In the genomic region with DNA sequence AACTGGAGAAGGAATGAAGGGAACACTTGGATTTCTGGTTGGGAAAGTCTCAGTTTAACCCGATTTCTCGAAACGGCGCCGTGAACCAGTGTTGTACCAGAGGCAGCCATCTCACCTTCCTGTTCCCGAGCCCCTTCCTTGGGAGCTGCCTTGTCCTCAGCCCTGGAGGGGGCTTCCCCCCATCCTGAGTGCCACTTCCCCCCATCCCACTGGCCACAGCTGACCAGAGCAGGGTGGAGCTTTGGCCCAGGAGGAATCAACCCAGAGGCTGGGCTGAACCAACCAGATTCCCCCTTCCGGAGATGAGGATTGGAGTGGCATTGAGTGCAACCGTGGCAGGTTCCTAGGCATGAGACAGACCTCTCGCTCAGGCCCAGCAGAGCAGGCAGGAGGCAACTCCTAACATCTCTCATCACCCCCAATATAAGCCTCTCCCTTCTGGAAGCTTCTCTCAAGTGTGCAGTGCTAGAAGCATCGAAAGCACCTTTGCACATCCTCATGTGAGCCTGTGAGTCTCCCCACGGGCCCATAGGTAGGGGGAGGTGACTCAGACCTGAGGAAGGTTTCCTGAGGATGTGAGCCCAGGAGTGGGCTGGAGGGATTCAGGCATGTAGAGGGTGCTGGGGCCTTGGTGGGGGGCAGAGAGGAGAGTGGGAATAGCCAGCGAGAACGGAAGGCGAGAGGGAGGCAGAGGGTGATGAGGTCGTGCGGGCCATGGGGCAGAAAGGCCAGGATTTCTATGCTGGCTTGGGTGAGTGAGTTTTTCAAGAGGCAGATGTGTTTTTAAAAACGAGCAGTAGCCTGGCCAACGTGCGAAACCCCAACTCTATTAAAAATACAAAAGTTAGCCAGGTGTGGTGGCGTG, we compare ENCODE assay signal across 1 cellular context.
TF ChIP-seq lines count a peak whose summit lies in the region.

No MANE protein-coding gene starts in this region.

TF ChIP-seq in endothelial cell of umbilical vein, 7 proteins besides CTCF, POLR2A, EP300 and RAD21:
- no peak for TF ChIP-seq MAX (IDR thresholded peaks at IDR 0.05; ENCODE audit: insufficient read depth, insufficient read length)
- no peak for TF ChIP-seq GATA2 (IDR thresholded peaks at IDR 0.05; ENCODE audit: insufficient read depth, insufficient read length, low read depth, low read length)
- TF ChIP-seq POLR2AphosphoS5 (IDR thresholded peaks at IDR 0.05; ENCODE audit: insufficient read depth, low read depth, low read length), result no peak
- no peak for TF ChIP-seq EZH2 (IDR thresholded peaks at IDR 0.05; ENCODE audit: borderline replicate concordance, low read depth, low read length, severe bottlenecking)
- TF ChIP-seq FOS (IDR thresholded peaks at IDR 0.05; ENCODE audit: borderline replicate concordance, insufficient read depth, low read length), result no peak
- no peak for TF ChIP-seq MYC (IDR thresholded peaks at IDR 0.05; ENCODE audit: low read depth, low read length)
- no peak for TF ChIP-seq JUN (IDR thresholded peaks at IDR 0.05; ENCODE audit: borderline replicate concordance, insufficient read depth, insufficient read length, low read depth)
